In genomic region chr19:50662442-50663279, GRCh38 we compare ENCODE assay signal across 32 cellular contexts. TPM values are rescaled to one million over a fixed set of nuclear protein-coding genes. Genes with fewer than 3 reads are reported as not detected.
"Had no signal": no experiment of that assay in that cellular context is flagged by ENCODE, and none has a peak within 500 bp of the region (broad histone marks: within the 10 kb centered on the region; RNA-seq: fewer than 3 reads in every experiment).

No MANE protein-coding gene starts in this region.

- H3K4me2 ChIP-seq: hepatocyte, smooth muscle cell had no signal

- ATAC-seq: heart right ventricle; left lobe of liver; lower lobe of right lung; stimulated activated memory B cell treated with anti-CD40 and anti-IgM and Interleukin-4, amounts not matched to agents 10 μg/mL and 1 μg/mL and 100 μg/mL, for 72 hours; stimulated activated naive CD8-positive, alpha-beta T cell treated with anti-CD3 and anti-CD28 coated beads, Interleukin-15, amount 100 ng/mL, for 72 hours had no signal

- DNase-seq: heart right ventricle; islet precursor cell; lower lobe of right lung; mammary epithelial cell; mesenchymal stem cell; naive B cell; occipital lobe; right lobe of liver; stimulated activated CD4-positive, alpha-beta T cell treated with anti-CD3 and anti-CD28 coated beads, Interleukin-1b, Interleukin-23, amount 100 ng/mL, for 48 hours; stimulated activated CD4-positive, alpha-beta T cell treated with anti-CD3 and anti-CD28 coated beads, Interleukin-2, amount 100 ng/mL, for 48 hours; stimulated activated CD4-positive, alpha-beta T cell treated with anti-CD3 and anti-CD28 coated beads, Interleukin-4, amount 100 ng/mL, for 4 hours; stimulated activated CD8-positive, alpha-beta memory T cell treated with anti-CD3 and anti-CD28 coated beads, Interleukin-4, amount 100 ng/mL, for 48 hours; stimulated activated naive CD4-positive, alpha-beta T cell treated with Interleukin-2 at 50 U/mL for 16 hours; stimulated activated naive CD8-positive, alpha-beta T cell treated with anti-CD3 and anti-CD28 coated beads, Interleukin-15, amount 100 ng/mL, for 72 hours; uterus had no signal

- H3K4me3 ChIP-seq: heart right ventricle, hepatocyte, lower lobe of right lung, right atrium auricular region, right lobe of liver, smooth muscle cell, tibial nerve, uterus had no signal

- H3K27ac ChIP-seq: heart right ventricle, hepatocyte, lower lobe of right lung, neutrophil, parathyroid adenoma, right atrium auricular region, right lobe of liver, tibial nerve, uterus had no signal

- H3K27ac Mint-ChIP-seq: nephron progenitor cell; progenitor cell of endocrine pancreas; stimulated activated memory B cell treated with anti-CD40 and anti-IgM and Interleukin-4, amounts not matched to agents 10 μg/mL and 1 μg/mL and 100 μg/mL, for 72 hours; type B pancreatic cell had no signal

- H3K79me2 ChIP-seq: hepatocyte, parathyroid adenoma had no signal

- H3K9me3 Mint-ChIP-seq: stimulated activated naive CD8-positive, alpha-beta T cell treated with anti-CD3 and anti-CD28 coated beads, Interleukin-15, amount 100 ng/mL, for 72 hours; type B pancreatic cell had no signal

- H3K9ac ChIP-seq: parathyroid adenoma had no signal

- H3K9me3 ChIP-seq: heart right ventricle, lower lobe of right lung, right atrium auricular region, right lobe of liver, uterus had no signal

- H3K4me3 Mint-ChIP-seq: nephron progenitor cell; stimulated activated memory B cell treated with anti-CD40 and anti-IgM and Interleukin-4, amounts not matched to agents 10 μg/mL and 1 μg/mL and 100 μg/mL, for 72 hours; stimulated activated naive CD8-positive, alpha-beta T cell treated with anti-CD3 and anti-CD28 coated beads, Interleukin-15, amount 100 ng/mL, for 72 hours; type B pancreatic cell had no signal

- H2AFZ ChIP-seq: hepatocyte, parathyroid adenoma had no signal

- H3K36me3 ChIP-seq: heart right ventricle, lower lobe of right lung, neutrophil, right atrium auricular region, right lobe of liver, tibial nerve, uterus had no signal

- H3K36me3 Mint-ChIP-seq: type B pancreatic cell had no signal

- H3K4me1 ChIP-seq: parathyroid adenoma had no signal

RNA-seq across cellular contexts. Expression of gene C19orf81, which starts 13.4 kb away (rescaled TPM):
- total RNA-seq: left lobe of liver, liver, mammary epithelial cell, osteocyte, right lobe of liver, skeletal muscle tissue, temporal lobe, tibial nerve, uterus had no signal
- polyA plus RNA-seq: liver, mammary epithelial cell, thymus had no signal

RNA-seq across cellular contexts. Expression of gene SYT3, which starts 23.0 kb away (rescaled TPM):
- total RNA-seq: left lobe of liver, liver, mammary epithelial cell, pulmonary artery endothelial cell, right lobe of liver, skeletal muscle tissue, tibial nerve had no signal
- polyA plus RNA-seq: liver, mammary epithelial cell had no signal
